8 cellular contexts compared by ENCODE assay signal in genomic region chr22:29205598-29206371, GRCh38. TPM values are rescaled to one million over a fixed set of nuclear protein-coding genes. Genes with fewer than 3 reads are reported as not detected.
A peak's percentile ranks its signal among the peaks of the same experiment; 100 is the strongest.
DNase-seq lines count a peak whose midpoint lies in the region; ATAC-seq and TF ChIP-seq lines count a peak whose summit lies in the region.

EMID1 (plus strand) TSS chr22:29205896; CDS start chr22:29206039, 143 bp downstream.

- peak; percentile 19 to 21 for DNase-seq in NOMO-1 (lab: John Stamatoyannopoulos, UW; ENCODE audit: unreplicated experiment in 2 of 2)
- no peak for DNase-seq in NOMO-1 treated with dmso at 0.1 percent for 144 hours (lab: John Stamatoyannopoulos, UW; ENCODE audit: unreplicated experiment)
- DNase-seq in NCI-H1930 (lab: John Stamatoyannopoulos, UW): peak; percentile 61 to 65
- DNase-seq in central memory CD8-positive, alpha-beta T cell (ENCODE audit: low spot score in 2 of 2): no peak
- peak in 1 of 3 donors; percentile 62 for DNase-seq in right lobe of liver

- H3K4me1 ChIP-seq in right lobe of liver: peaks cover 0 to 3% (median 0%) of the 10 kb centered on the region in 4 donors

- H3K27ac ChIP-seq in right lobe of liver: no peak within 1 kb of the TSS
- H3K27ac ChIP-seq in temporal lobe (ENCODE audit: low read depth, low read length): peak within 1 kb of the TSS; percentile 13

- peak within 1 kb of the TSS; percentile 85 for H3K27ac Mint-ChIP-seq in central memory CD8-positive, alpha-beta T cell (ENCODE audit: low read depth)

- peak within 1 kb of the TSS; percentile 87 for H3K4me3 Mint-ChIP-seq in central memory CD8-positive, alpha-beta T cell

- no peak for TF ChIP-seq POLR2A in right lobe of liver (IDR thresholded peaks at IDR 0.05)

- peak within 1 kb of the TSS; percentile 50 to 53 (median 52) for H3K4me3 ChIP-seq in right lobe of liver

- 0% methylated on average over 8 of the region's 90 CpGs for WGBS in right lobe of liver (ENCODE audit: insufficient coverage, low coverage, low lambda C conversion rate, missing lambda C conversion rate)

- H3K4me1 Mint-ChIP-seq in central memory CD8-positive, alpha-beta T cell: peaks cover 35% of the 10 kb centered on the region

- no peaks in the 10 kb centered on the region for H3K27me3 ChIP-seq in right lobe of liver

- H3K36me3 ChIP-seq in right lobe of liver: no peaks in the 10 kb centered on the region

- H3K9me3 Mint-ChIP-seq in central memory CD8-positive, alpha-beta T cell: no peaks in the 10 kb centered on the region

- no peak for ATAC-seq in central memory CD8-positive, alpha-beta T cell (replicated peaks; ENCODE audit: extremely low read depth, poor library complexity, severe bottlenecking)
- ATAC-seq in right lobe of liver: peak; percentile 53 to 64 (median 56)
- ATAC-seq in HG03280 (IDR thresholded peaks at IDR 0.05; ENCODE audit: unreplicated experiment): no peak
- no peak for ATAC-seq in HG03460 (IDR thresholded peaks at IDR 0.05; ENCODE audit: unreplicated experiment)

- peaks cover 2% of the 10 kb centered on the region for H3K36me3 Mint-ChIP-seq in central memory CD8-positive, alpha-beta T cell (ENCODE audit: insufficient read depth)

- peaks cover 8% of the 10 kb centered on the region for H3K27me3 Mint-ChIP-seq in central memory CD8-positive, alpha-beta T cell

- intact Hi-C loops in right lobe of liver (cut with DNase I): loop anchor here in 1 of 2 donors (5.0 kb wide), 1 partner anchor 37 kb away; no protein-coding TSS in a partner anchor

- TF ChIP-seq CTCF in right lobe of liver (IDR thresholded peaks at IDR 0.05): peak in 3 of 4 donors; percentile 15 to 42 (median 16)

- no peaks in the 10 kb centered on the region for H3K9me3 ChIP-seq in right lobe of liver

RNA-seq across cellular contexts. Expression of gene EMID1, which starts in this region (rescaled TPM):
- total RNA-seq in right lobe of liver: 1 to 10 TPM; 1.1 to 2.7 (median 1.5) TPM
- 37.9 TPM for total RNA-seq in temporal lobe

Comparison
In these comparisons a context has a peak if more than half of its experiments do, and no peak if none do; other contexts are left out.
1. RNA of gene EMID1 (total RNA-seq): 37.9 TPM in temporal lobe (single experiment); 1.1 to 2.7 TPM in right lobe of liver; every median in the first group is over 10 times any median in the second.
2. DNase-seq: peak in NOMO-1 (2 of 2) and NCI-H1930 (2 of 2); none in NOMO-1 treated with dmso at 0.1 percent for 144 hours (single experiment) and central memory CD8-positive, alpha-beta T cell (0 of 2).
3. ATAC-seq: peak in right lobe of liver (4 of 4); none in central memory CD8-positive, alpha-beta T cell (single experiment), HG03280 (single experiment) and HG03460 (single experiment).